In genomic region chr4:17033256-17034245, GRCh38 we compare ENCODE assay signal across 22 cellular contexts.
A peak's percentile ranks its signal among the peaks of the same experiment; 100 is the strongest.
DNase-seq lines count a peak whose midpoint lies in the region; ATAC-seq and TF ChIP-seq lines count a peak whose summit lies in the region.
"Had no signal": no experiment of that assay in that cellular context is flagged by ENCODE, and none has a peak within 500 bp of the region (broad histone marks: within the 10 kb centered on the region; RNA-seq: fewer than 3 reads in every experiment).

No MANE protein-coding gene starts in this region.

- H2AFZ ChIP-seq in SK-N-SH (ENCODE audit: low read depth): peak overlapping the region; percentile 36; the same call in 1 of the 2 replicates

- H3K9me3 ChIP-seq in SK-N-SH: no peaks in the 10 kb centered on the region
- no peaks in the 10 kb centered on the region for H3K9me3 ChIP-seq in lower lobe of right lung
- H3K9me3 ChIP-seq: tibial nerve had no signal

- no peak overlapping the region for H3K9ac ChIP-seq in SK-N-SH

- H3K36me3 ChIP-seq in SK-N-SH (replicated peaks in 1 of 2; ENCODE audit: control insufficient read depth in 1 of 2, insufficient read depth in 2 of 2, low read length in 1 of 2) (no peaks in the 10 kb centered on the region), lower lobe of right lung (no peaks in the 10 kb centered on the region)
- H3K36me3 ChIP-seq: tibial nerve had no signal

- TF ChIP-seq EP300 in SK-N-SH (IDR thresholded peaks at IDR 0.05; ENCODE audit: borderline replicate concordance in 1 of 2, low read depth in 1 of 2, low read length in 1 of 2): no peak

- H3K27me3 ChIP-seq in SK-N-SH (ENCODE audit: insufficient read depth): no peaks in the 10 kb centered on the region
- no peaks in the 10 kb centered on the region for H3K27me3 ChIP-seq in lower lobe of right lung (ENCODE audit: low read depth)
- H3K27me3 ChIP-seq: tibial nerve had no signal

- CTCF ChIA-PET in SK-N-SH (lab: Yijun Ruan, JAX): no interaction called here

- ATAC-seq in HG02642 (IDR thresholded peaks at IDR 0.05; ENCODE audit: poor library complexity, unreplicated experiment) (no peak), lower lobe of right lung (no peak)
- ATAC-seq: HCT116, left colon had no signal

- H3K79me2 ChIP-seq in SK-N-SH (ENCODE audit: insufficient read depth): no peaks in the 10 kb centered on the region

- peaks cover 0 to 28% of the 10 kb centered on the region in 2 experiments; a peak in 2 of 4 replicates for H3K4me1 ChIP-seq in SK-N-SH (ENCODE audit: control insufficient read depth in 1 of 2, insufficient read depth in 2 of 2, low read depth in 1 of 2, low read length in 1 of 2)
- no peaks in the 10 kb centered on the region for H3K4me1 ChIP-seq in lower lobe of right lung

- TF ChIP-seq CTCF in SK-N-SH (IDR thresholded peaks at IDR 0.05) (no peak), fibroblast of pulmonary artery (IDR thresholded peaks at IDR 0.05; ENCODE audit: low read length, missing control alignments) (no peak), lower lobe of right lung (IDR thresholded peaks at IDR 0.05) (no peak)

- intact Hi-C loops in lower lobe of right lung (cut with DNase I): no loop called here

- WGBS in SK-N-SH (ENCODE audit: low lambda C conversion rate): 78% methylated on average over 6 of the region's 6 CpGs

- no peak for TF ChIP-seq RAD21 in SK-N-SH (IDR thresholded peaks at IDR 0.05; ENCODE audit: low read length)

- no peak overlapping the region for H3K4me3 ChIP-seq in SK-N-SH (ENCODE audit: low read depth in 2 of 2, low read length in 1 of 2)
- no peak overlapping the region for H3K4me3 ChIP-seq in fibroblast of pulmonary artery (replicated peaks; ENCODE audit: low read depth, low read length)
- no peak overlapping the region for H3K4me3 ChIP-seq in lower lobe of right lung
- H3K4me3 ChIP-seq: tibial nerve had no signal

- no peaks in the 10 kb centered on the region for H4K20me1 ChIP-seq in SK-N-SH (ENCODE audit: insufficient read depth)

- H3K4me2 ChIP-seq in SK-N-SH: no peak overlapping the region

- POLR2A ChIA-PET in SK-N-SH (lab: Yijun Ruan, JAX): no interaction called here

- no peaks in the 10 kb centered on the region for H3K9me2 ChIP-seq in SK-N-SH

- DNase-seq in GM03348 (ENCODE audit: low spot score) (peak; percentile 27), SK-N-SH (no peak), fibroblast of pulmonary artery (ENCODE audit: low read depth) (peak; percentile 11), mucosa of gallbladder (ENCODE audit: low spot score) (peak; percentile 11), DMS53 treated with DMSO at 0.1 percent for 48 hours (lab: John Stamatoyannopoulos, UW; ENCODE audit: unreplicated experiment) (no peak), lower lobe of right lung (no peak)
- no peak for DNase-seq in activated CD8-positive, alpha-beta memory T cell treated with anti-CD3 and anti-CD28 coated beads, Interleukin-2, amount 50 U/mL, for 4 hours
- DNase-seq: activated CD4-positive, alpha-beta T cell treated with anti-CD3 and anti-CD28 coated beads for 4 hours; activated CD8-positive, alpha-beta memory T cell treated with anti-CD3 and anti-CD28 coated beads for 24 hours; activated T-cell treated with anti-CD3 and anti-CD28 coated beads, Interleukin-2, amount 50 U/mL, for 24 hours; AML-193; CD4-positive, alpha-beta memory T cell; effector memory CD4-positive, alpha-beta T cell; GF-D8; Kasumi-1; left colon; NCI-H1694 treated with DMSO at 0.1 percent for 48 hours; NCI-H2171 treated with DMSO at 0.1 percent for 48 hours; NCI-H69 had no signal

- peaks cover 7% of the 10 kb centered on the region for H3F3A ChIP-seq in SK-N-SH (replicated peaks; ENCODE audit: insufficient read depth)

- H3K27ac ChIP-seq in SK-N-SH (ENCODE audit: low read depth in 2 of 2, low read length in 1 of 2) (no peak overlapping the region), lower lobe of right lung (no peak overlapping the region)
- H3K27ac ChIP-seq: tibial nerve had no signal

TF ChIP-seq in SK-N-SH, 30 proteins besides CTCF, POLR2A, EP300 and RAD21:
- TF ChIP-seq TCF12 (IDR thresholded peaks at IDR 0.05) (peak; percentile 52), NRF1 (IDR thresholded peaks at IDR 0.05; ENCODE audit: low read depth, low read length) (no peak), USF1 (IDR thresholded peaks at IDR 0.05; ENCODE audit: borderline replicate concordance, low read depth) (no peak), EZH2phosphoT487 (IDR thresholded peaks at IDR 0.05; ENCODE audit: borderline replicate concordance, low read depth) (no peak)

Comparison
In these comparisons a context has a peak if more than half of its experiments do, and no peak if none do; other contexts are left out.
1. DNase-seq: peak in GM03348 (single experiment), fibroblast of pulmonary artery (single experiment) and mucosa of gallbladder (single experiment); none in SK-N-SH (single experiment), DMS53 treated with DMSO at 0.1 percent for 48 hours (single experiment), activated CD8-positive, alpha-beta memory T cell treated with anti-CD3 and anti-CD28 coated beads, Interleukin-2, amount 50 U/mL, for 4 hours (single experiment) and lower lobe of right lung (single experiment).